ENCODE assay signal across 1 cellular context in the genomic region with DNA sequence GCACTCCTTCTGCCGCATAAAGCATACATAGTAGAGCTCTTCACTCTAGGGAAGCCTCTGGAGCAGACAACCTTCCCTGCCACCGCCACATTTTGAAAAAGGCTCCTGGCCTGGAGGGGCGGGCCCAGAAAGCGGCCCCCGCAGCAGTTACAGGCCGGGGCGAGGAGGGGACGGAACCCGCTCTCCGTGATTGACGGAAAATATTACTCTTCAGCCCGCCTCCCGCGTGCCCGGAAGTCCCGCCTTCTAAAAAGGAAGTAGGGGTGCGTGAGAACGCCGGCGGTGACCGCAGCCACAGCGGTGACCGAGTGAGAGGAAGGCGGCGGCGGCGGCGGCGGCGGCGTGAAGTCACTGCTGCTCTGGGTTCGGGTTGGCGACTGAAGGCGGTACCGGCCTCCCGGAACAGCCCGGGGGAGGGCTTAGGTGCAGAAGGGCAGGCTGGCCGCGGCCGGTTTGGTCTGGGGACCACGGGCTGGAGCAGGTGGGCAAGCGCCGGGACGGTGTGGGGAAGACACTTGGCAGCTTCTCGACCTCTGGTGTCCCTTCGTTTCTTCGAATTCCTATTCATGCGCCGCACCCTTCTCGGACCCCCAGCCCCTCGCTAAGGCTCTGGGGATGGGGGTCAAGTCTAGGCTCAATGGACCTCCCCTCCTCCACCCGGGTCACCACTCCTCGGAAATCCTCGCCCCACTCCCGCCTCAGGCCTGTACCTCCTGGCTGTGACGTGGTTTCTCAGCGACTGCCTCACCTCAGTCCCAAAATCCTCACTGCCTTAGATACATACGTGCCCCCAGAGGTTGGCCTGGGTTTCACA.
TF ChIP-seq lines count a peak whose summit lies in the region.

A gene (plus strand): TSS at position 295 of the 814 bp plus-strand sequence. CDS start 729 bp downstream, outside the sequence.

TF ChIP-seq in GM12878, 131 proteins besides CTCF, POLR2A, EP300 and RAD21 (continued from another document and continues in another):
- TF ChIP-seq, protein P1, sequence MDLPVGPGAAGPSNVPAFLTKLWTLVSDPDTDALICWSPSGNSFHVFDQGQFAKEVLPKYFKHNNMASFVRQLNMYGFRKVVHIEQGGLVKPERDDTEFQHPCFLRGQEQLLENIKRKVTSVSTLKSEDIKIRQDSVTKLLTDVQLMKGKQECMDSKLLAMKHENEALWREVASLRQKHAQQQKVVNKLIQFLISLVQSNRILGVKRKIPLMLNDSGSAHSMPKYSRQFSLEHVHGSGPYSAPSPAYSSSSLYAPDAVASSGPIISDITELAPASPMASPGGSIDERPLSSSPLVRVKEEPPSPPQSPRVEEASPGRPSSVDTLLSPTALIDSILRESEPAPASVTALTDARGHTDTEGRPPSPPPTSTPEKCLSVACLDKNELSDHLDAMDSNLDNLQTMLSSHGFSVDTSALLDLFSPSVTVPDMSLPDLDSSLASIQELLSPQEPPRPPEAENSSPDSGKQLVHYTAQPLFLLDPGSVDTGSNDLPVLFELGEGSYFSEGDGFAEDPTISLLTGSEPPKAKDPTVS (IDR thresholded peaks at IDR 0.05; ENCODE audit: low read depth, low read length) = no peak
- no peak for TF ChIP-seq BRCA1 (IDR thresholded peaks at IDR 0.05; ENCODE audit: low read depth, low read length)
- TF ChIP-seq YBX1 (IDR thresholded peaks at IDR 0.05) = no peak
- TF ChIP-seq, protein P2, sequence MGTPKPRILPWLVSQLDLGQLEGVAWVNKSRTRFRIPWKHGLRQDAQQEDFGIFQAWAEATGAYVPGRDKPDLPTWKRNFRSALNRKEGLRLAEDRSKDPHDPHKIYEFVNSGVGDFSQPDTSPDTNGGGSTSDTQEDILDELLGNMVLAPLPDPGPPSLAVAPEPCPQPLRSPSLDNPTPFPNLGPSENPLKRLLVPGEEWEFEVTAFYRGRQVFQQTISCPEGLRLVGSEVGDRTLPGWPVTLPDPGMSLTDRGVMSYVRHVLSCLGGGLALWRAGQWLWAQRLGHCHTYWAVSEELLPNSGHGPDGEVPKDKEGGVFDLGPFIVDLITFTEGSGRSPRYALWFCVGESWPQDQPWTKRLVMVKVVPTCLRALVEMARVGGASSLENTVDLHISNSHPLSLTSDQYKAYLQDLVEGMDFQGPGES (IDR thresholded peaks at IDR 0.05) = no peak
- TF ChIP-seq SMC3 (IDR thresholded peaks at IDR 0.05; ENCODE audit: borderline replicate concordance, low read length) = no peak
- peak; percentile 70; the same call in 1 of the 2 replicates for TF ChIP-seq CBX5 (IDR thresholded peaks at IDR 0.05; ENCODE audit: low read depth)
- TF ChIP-seq ZNF384 (IDR thresholded peaks at IDR 0.05; ENCODE audit: borderline replicate concordance, low read depth, low read length) = no peak
- no peak for TF ChIP-seq ZNF217 (IDR thresholded peaks at IDR 0.05)
- TF ChIP-seq BCL11A (IDR thresholded peaks at IDR 0.05; ENCODE audit: low read depth, low read length) = no peak
- no peak for TF ChIP-seq PAX5 (IDR thresholded peaks at IDR 0.05; ENCODE audit: borderline replicate concordance, low read depth, low read length)
- TF ChIP-seq, protein P3, sequence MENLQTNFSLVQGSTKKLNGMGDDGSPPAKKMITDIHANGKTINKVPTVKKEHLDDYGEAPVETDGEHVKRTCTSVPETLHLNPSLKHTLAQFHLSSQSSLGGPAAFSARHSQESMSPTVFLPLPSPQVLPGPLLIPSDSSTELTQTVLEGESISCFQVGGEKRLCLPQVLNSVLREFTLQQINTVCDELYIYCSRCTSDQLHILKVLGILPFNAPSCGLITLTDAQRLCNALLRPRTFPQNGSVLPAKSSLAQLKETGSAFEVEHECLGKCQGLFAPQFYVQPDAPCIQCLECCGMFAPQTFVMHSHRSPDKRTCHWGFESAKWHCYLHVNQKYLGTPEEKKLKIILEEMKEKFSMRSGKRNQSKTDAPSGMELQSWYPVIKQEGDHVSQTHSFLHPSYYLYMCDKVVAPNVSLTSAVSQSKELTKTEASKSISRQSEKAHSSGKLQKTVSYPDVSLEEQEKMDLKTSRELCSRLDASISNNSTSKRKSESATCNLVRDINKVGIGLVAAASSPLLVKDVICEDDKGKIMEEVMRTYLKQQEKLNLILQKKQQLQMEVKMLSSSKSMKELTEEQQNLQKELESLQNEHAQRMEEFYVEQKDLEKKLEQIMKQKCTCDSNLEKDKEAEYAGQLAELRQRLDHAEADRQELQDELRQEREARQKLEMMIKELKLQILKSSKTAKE (IDR thresholded peaks at IDR 0.05; ENCODE audit: low read depth, poor library complexity, severe bottlenecking) = no peak
- TF ChIP-seq ESRRA (IDR thresholded peaks at IDR 0.05; ENCODE audit: low read length) = no peak
- TF ChIP-seq, protein P4, sequence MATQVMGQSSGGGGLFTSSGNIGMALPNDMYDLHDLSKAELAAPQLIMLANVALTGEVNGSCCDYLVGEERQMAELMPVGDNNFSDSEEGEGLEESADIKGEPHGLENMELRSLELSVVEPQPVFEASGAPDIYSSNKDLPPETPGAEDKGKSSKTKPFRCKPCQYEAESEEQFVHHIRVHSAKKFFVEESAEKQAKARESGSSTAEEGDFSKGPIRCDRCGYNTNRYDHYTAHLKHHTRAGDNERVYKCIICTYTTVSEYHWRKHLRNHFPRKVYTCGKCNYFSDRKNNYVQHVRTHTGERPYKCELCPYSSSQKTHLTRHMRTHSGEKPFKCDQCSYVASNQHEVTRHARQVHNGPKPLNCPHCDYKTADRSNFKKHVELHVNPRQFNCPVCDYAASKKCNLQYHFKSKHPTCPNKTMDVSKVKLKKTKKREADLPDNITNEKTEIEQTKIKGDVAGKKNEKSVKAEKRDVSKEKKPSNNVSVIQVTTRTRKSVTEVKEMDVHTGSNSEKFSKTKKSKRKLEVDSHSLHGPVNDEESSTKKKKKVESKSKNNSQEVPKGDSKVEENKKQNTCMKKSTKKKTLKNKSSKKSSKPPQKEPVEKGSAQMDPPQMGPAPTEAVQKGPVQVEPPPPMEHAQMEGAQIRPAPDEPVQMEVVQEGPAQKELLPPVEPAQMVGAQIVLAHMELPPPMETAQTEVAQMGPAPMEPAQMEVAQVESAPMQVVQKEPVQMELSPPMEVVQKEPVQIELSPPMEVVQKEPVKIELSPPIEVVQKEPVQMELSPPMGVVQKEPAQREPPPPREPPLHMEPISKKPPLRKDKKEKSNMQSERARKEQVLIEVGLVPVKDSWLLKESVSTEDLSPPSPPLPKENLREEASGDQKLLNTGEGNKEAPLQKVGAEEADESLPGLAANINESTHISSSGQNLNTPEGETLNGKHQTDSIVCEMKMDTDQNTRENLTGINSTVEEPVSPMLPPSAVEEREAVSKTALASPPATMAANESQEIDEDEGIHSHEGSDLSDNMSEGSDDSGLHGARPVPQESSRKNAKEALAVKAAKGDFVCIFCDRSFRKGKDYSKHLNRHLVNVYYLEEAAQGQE (IDR thresholded peaks at IDR 0.05; ENCODE audit: low read depth, low read length) = no peak
- TF ChIP-seq MYB (IDR thresholded peaks at IDR 0.05; ENCODE audit: borderline replicate concordance, low read depth, low read length) = no peak
- no peak for TF ChIP-seq JUND (IDR thresholded peaks at IDR 0.05; ENCODE audit: low read depth, low read length)
- TF ChIP-seq, protein P5, sequence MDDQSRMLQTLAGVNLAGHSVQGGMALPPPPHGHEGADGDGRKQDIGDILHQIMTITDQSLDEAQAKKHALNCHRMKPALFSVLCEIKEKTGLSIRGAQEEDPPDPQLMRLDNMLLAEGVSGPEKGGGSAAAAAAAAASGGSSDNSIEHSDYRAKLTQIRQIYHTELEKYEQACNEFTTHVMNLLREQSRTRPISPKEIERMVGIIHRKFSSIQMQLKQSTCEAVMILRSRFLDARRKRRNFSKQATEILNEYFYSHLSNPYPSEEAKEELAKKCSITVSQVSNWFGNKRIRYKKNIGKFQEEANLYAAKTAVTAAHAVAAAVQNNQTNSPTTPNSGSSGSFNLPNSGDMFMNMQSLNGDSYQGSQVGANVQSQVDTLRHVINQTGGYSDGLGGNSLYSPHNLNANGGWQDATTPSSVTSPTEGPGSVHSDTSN (IDR thresholded peaks at IDR 0.05; ENCODE audit: insufficient replicate concordance, low read depth, low read length) = peak; percentile 85
- TF ChIP-seq TCF7 (IDR thresholded peaks at IDR 0.05; ENCODE audit: borderline replicate concordance) = no peak
- TF ChIP-seq CREM (IDR thresholded peaks at IDR 0.05; ENCODE audit: low read depth) = peak; percentile 87
- TF ChIP-seq, protein P6, sequence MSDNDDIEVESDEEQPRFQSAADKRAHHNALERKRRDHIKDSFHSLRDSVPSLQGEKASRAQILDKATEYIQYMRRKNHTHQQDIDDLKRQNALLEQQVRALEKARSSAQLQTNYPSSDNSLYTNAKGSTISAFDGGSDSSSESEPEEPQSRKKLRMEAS (IDR thresholded peaks at IDR 0.05; ENCODE audit: low read depth, low read length) = no peak
- no peak for TF ChIP-seq RB1 (IDR thresholded peaks at IDR 0.05; ENCODE audit: borderline replicate concordance)
- no peak for TF ChIP-seq MTA3 (IDR thresholded peaks at IDR 0.05; ENCODE audit: borderline replicate concordance, low read length)
- TF ChIP-seq, protein P7, sequence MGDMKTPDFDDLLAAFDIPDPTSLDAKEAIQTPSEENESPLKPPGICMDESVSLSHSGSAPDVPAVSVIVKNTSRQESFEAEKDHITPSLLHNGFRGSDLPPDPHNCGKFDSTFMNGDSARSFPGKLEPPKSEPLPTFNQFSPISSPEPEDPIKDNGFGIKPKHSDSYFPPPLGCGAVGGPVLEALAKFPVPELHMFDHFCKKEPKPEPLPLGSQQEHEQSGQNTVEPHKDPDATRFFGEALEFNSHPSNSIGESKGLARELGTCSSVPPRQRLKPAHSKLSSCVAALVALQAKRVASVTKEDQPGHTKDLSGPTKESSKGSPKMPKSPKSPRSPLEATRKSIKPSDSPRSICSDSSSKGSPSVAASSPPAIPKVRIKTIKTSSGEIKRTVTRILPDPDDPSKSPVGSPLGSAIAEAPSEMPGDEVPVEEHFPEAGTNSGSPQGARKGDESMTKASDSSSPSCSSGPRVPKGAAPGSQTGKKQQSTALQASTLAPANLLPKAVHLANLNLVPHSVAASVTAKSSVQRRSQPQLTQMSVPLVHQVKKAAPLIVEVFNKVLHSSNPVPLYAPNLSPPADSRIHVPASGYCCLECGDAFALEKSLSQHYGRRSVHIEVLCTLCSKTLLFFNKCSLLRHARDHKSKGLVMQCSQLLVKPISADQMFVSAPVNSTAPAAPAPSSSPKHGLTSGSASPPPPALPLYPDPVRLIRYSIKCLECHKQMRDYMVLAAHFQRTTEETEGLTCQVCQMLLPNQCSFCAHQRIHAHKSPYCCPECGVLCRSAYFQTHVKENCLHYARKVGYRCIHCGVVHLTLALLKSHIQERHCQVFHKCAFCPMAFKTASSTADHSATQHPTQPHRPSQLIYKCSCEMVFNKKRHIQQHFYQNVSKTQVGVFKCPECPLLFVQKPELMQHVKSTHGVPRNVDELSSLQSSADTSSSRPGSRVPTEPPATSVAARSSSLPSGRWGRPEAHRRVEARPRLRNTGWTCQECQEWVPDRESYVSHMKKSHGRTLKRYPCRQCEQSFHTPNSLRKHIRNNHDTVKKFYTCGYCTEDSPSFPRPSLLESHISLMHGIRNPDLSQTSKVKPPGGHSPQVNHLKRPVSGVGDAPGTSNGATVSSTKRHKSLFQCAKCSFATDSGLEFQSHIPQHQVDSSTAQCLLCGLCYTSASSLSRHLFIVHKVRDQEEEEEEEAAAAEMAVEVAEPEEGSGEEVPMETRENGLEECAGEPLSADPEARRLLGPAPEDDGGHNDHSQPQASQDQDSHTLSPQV (IDR thresholded peaks at IDR 0.05) = no peak
- TF ChIP-seq PAX8 (IDR thresholded peaks at IDR 0.05) = no peak
- no peak for TF ChIP-seq MTA2 (IDR thresholded peaks at IDR 0.05; ENCODE audit: low read depth)
- TF ChIP-seq LARP7 (IDR thresholded peaks at IDR 0.05) = peak; percentile 36; the same call in 1 of the 2 replicates
- no peak for TF ChIP-seq WRNIP1 (IDR thresholded peaks at IDR 0.05; ENCODE audit: borderline replicate concordance, low read depth, low read length)
- TF ChIP-seq NBN (IDR thresholded peaks at IDR 0.05) = no peak
- peak; percentile 84 for TF ChIP-seq CREB1 (IDR thresholded peaks at IDR 0.05; ENCODE audit: low read depth)
- no peak for TF ChIP-seq SREBF1 (IDR thresholded peaks at IDR 0.05; ENCODE audit: low read length)
- TF ChIP-seq, protein P8, sequence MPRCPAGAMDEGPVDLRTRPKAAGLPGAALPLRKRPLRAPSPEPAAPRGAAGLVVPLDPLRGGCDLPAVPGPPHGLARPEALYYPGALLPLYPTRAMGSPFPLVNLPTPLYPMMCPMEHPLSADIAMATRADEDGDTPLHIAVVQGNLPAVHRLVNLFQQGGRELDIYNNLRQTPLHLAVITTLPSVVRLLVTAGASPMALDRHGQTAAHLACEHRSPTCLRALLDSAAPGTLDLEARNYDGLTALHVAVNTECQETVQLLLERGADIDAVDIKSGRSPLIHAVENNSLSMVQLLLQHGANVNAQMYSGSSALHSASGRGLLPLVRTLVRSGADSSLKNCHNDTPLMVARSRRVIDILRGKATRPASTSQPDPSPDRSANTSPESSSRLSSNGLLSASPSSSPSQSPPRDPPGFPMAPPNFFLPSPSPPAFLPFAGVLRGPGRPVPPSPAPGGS (IDR thresholded peaks at IDR 0.05; ENCODE audit: borderline replicate concordance, insufficient read depth, low read depth, low read length, poor library complexity, severe bottlenecking) = no peak
- TF ChIP-seq NR2C2 (IDR thresholded peaks at IDR 0.05; ENCODE audit: borderline replicate concordance, control insufficient read depth, insufficient read length, low read depth) = no peak
- no peak for TF ChIP-seq HDGF (IDR thresholded peaks at IDR 0.05)
- no peak for TF ChIP-seq IRF4 (IDR thresholded peaks at IDR 0.05; ENCODE audit: low read depth, low read length)
- no peak for TF ChIP-seq KLF5 (IDR thresholded peaks at IDR 0.05; ENCODE audit: partially characterized antibody)
- TF ChIP-seq, protein P9, sequence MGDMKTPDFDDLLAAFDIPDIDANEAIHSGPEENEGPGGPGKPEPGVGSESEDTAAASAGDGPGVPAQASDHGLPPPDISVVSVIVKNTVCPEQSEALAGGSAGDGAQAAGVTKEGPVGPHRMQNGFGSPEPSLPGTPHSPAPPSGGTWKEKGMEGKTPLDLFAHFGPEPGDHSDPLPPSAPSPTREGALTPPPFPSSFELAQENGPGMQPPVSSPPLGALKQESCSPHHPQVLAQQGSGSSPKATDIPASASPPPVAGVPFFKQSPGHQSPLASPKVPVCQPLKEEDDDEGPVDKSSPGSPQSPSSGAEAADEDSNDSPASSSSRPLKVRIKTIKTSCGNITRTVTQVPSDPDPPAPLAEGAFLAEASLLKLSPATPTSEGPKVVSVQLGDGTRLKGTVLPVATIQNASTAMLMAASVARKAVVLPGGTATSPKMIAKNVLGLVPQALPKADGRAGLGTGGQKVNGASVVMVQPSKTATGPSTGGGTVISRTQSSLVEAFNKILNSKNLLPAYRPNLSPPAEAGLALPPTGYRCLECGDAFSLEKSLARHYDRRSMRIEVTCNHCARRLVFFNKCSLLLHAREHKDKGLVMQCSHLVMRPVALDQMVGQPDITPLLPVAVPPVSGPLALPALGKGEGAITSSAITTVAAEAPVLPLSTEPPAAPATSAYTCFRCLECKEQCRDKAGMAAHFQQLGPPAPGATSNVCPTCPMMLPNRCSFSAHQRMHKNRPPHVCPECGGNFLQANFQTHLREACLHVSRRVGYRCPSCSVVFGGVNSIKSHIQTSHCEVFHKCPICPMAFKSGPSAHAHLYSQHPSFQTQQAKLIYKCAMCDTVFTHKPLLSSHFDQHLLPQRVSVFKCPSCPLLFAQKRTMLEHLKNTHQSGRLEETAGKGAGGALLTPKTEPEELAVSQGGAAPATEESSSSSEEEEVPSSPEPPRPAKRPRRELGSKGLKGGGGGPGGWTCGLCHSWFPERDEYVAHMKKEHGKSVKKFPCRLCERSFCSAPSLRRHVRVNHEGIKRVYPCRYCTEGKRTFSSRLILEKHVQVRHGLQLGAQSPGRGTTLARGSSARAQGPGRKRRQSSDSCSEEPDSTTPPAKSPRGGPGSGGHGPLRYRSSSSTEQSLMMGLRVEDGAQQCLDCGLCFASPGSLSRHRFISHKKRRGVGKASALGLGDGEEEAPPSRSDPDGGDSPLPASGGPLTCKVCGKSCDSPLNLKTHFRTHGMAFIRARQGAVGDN (IDR thresholded peaks at IDR 0.05) = no peak
- no peak for TF ChIP-seq CHD1 (IDR thresholded peaks at IDR 0.05; ENCODE audit: low read depth, low read length)
- no peak for TF ChIP-seq RFX5 (IDR thresholded peaks at IDR 0.05; ENCODE audit: low read depth, low read length)
- no peak for TF ChIP-seq SMAD1 (IDR thresholded peaks at IDR 0.05; ENCODE audit: low read depth, partially characterized antibody)
